30 cellular contexts compared by ENCODE assay signal in the genomic region with DNA sequence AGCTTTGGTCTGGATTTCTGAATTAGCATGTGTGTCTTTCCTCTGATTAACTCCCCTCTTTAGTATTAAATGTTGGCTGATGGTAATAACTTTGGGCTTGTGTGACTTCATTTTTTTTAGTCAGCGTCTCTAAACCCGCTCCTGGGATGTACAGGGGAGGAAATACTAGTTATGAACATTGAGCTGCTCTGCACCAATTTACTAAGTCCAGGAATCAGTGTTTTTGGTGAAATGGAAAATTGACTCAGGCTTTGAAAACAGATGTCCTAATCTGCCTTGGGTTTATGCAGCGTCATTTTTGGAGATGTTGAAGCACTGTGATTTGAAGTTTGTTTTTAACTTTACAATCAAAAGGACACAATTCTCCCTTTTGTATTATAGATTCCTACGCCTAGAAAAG. TPM values are rescaled to one million over a fixed set of nuclear protein-coding genes. Genes with fewer than 3 reads are reported as not detected.
DNase-seq lines count a peak whose midpoint lies in the region; ATAC-seq, FAIRE-seq and TF ChIP-seq lines count a peak whose summit lies in the region.
"Had no signal": no experiment of that assay in that cellular context is flagged by ENCODE, and none has a peak within 500 bp of the region (broad histone marks: within the 10 kb centered on the region; RNA-seq: fewer than 3 reads in every experiment).

No MANE protein-coding gene starts in this region.

- no peak for ATAC-seq in activated CD4-positive, alpha-beta T cell treated with anti-CD3 and anti-CD28 coated beads for 36 hours
- no peak for ATAC-seq in Panc1
- ATAC-seq in HG02840 (IDR thresholded peaks at IDR 0.05; ENCODE audit: low FRiP score, unreplicated experiment), result no peak
- ATAC-seq: foreskin keratinocyte, lower lobe of right lung had no signal

- no peak for TF ChIP-seq CTCF in Panc1 (IDR thresholded peaks at IDR 0.05)
- no peak for TF ChIP-seq CTCF in endodermal cell (conservative IDR thresholded peaks at IDR 0.05)
- TF ChIP-seq CTCF in progenitor cell of endocrine pancreas (IDR thresholded peaks at IDR 0.05; ENCODE audit: unreplicated experiment), result no peak
- no peak for TF ChIP-seq CTCF in ascending aorta (IDR thresholded peaks at IDR 0.05)

- H3K27ac Mint-ChIP-seq in activated CD4-positive, alpha-beta T cell treated with anti-CD3 and anti-CD28 coated beads for 36 hours, result peak overlapping the region; percentile 14
- H3K27ac Mint-ChIP-seq in endodermal cell (no peak overlapping the region), progenitor cell of endocrine pancreas (peak overlapping the region; percentile 26)

- peaks cover 27% of the 10 kb centered on the region for H3K4me1 Mint-ChIP-seq in activated CD4-positive, alpha-beta T cell treated with anti-CD3 and anti-CD28 coated beads for 36 hours
- peaks cover 9% of the 10 kb centered on the region for H3K4me1 Mint-ChIP-seq in endodermal cell
- peaks cover 7% of the 10 kb centered on the region for H3K4me1 Mint-ChIP-seq in progenitor cell of endocrine pancreas (ENCODE audit: low read depth)
- H3K4me1 Mint-ChIP-seq: H9 had no signal

- H3K4me3 ChIP-seq in Panc1 (ENCODE audit: low read depth in 2 of 2, low read length in 2 of 2) (no peak overlapping the region), endodermal cell (ENCODE audit: low read length) (no peak overlapping the region), ascending aorta (no peak overlapping the region)
- H3K4me3 ChIP-seq: lower lobe of right lung, Peyer's patch, sigmoid colon, thoracic aorta had no signal

- H3K4me1 ChIP-seq in Panc1 (ENCODE audit: control insufficient read depth, insufficient read depth, low read length) (no peaks in the 10 kb centered on the region), endodermal cell (ENCODE audit: control insufficient read depth, insufficient read depth, low read length) (no peaks in the 10 kb centered on the region), ascending aorta (no peaks in the 10 kb centered on the region)
- H3K4me1 ChIP-seq: foreskin keratinocyte, lower lobe of right lung, Peyer's patch had no signal

- peaks cover 5% of the 10 kb centered on the region for H3K36me3 Mint-ChIP-seq in activated CD4-positive, alpha-beta T cell treated with anti-CD3 and anti-CD28 coated beads for 36 hours (ENCODE audit: low read depth)
- H3K36me3 Mint-ChIP-seq in endodermal cell (ENCODE audit: low read depth) (peaks cover 9% of the 10 kb centered on the region), progenitor cell of endocrine pancreas (ENCODE audit: insufficient read depth) (peaks cover 2% of the 10 kb centered on the region)

- no peaks in the 10 kb centered on the region for H3K27me3 Mint-ChIP-seq in activated CD4-positive, alpha-beta T cell treated with anti-CD3 and anti-CD28 coated beads for 36 hours
- H3K27me3 Mint-ChIP-seq in endodermal cell (ENCODE audit: insufficient read depth), result no peaks in the 10 kb centered on the region
- H3K27me3 Mint-ChIP-seq in progenitor cell of endocrine pancreas, result no peaks in the 10 kb centered on the region
- H3K27me3 Mint-ChIP-seq: CD4-positive, alpha-beta memory T cell had no signal

- H3K9me3 Mint-ChIP-seq in activated CD4-positive, alpha-beta T cell treated with anti-CD3 and anti-CD28 coated beads for 36 hours (ENCODE audit: low read depth), result no peaks in the 10 kb centered on the region
- H3K9me3 Mint-ChIP-seq in endodermal cell (no peaks in the 10 kb centered on the region), progenitor cell of endocrine pancreas (ENCODE audit: low read depth) (no peaks in the 10 kb centered on the region)
- H3K9me3 Mint-ChIP-seq: CD4-positive, alpha-beta memory T cell; H9 had no signal

- H3K36me3 ChIP-seq in Panc1 (ENCODE audit: control insufficient read depth, insufficient read depth, low read length) (no peaks in the 10 kb centered on the region), endodermal cell (ENCODE audit: control insufficient read depth, insufficient read depth, low read length) (no peaks in the 10 kb centered on the region), ascending aorta (no peaks in the 10 kb centered on the region)
- H3K36me3 ChIP-seq: lower lobe of right lung, sigmoid colon, thoracic aorta had no signal

- no peak for DNase-seq in activated CD4-positive, alpha-beta T cell treated with anti-CD3 and anti-CD28 coated beads for 36 hours
- DNase-seq in activated CD4-positive, alpha-beta T cell treated with anti-CD3 and anti-CD28 coated beads for 1 hour, result no peak
- DNase-seq in Panc1 (ENCODE audit: low read depth, low spot score) (no peak), endodermal cell (no peak), progenitor cell of endocrine pancreas (ENCODE audit: low spot score, unreplicated experiment) (no peak), HTR-8/SVneo (ENCODE audit: insufficient read length, low spot score) (no peak), ascending aorta (ENCODE audit: low spot score in 2 of 2) (no peak)
- DNase-seq: activated CD4-positive, CD25-positive, alpha-beta regulatory T cell treated with anti-CD3 and anti-CD28 coated beads, Interleukin-2, amount 50 U/mL, for 72 hours; activated gamma-delta T cell treated with Interleukin-2 at 50 U/mL for 16 hours; activated T-cell treated with anti-CD3 and anti-CD28 coated beads for 4 hours; CD4-positive, alpha-beta memory T cell; DMS153; foreskin keratinocyte; H9; lower lobe of right lung; MM.1S; NCI-H2029 treated with DMSO at 0.1 percent for 48 hours; NCI-H226; NCI-H69; Peyer's patch; SHP77 treated with DMSO at 0.1 percent for 48 hours; sigmoid colon; stimulated activated CD4-positive, alpha-beta T cell treated with anti-CD3 and anti-CD28 coated beads, Interleukin-4, amount 100 ng/mL, for 4 hours; stimulated activated naive CD4-positive, alpha-beta T cell; T-helper 1 cell had no signal

- no peak for FAIRE-seq in HTR-8/SVneo (lab: Jason Lieb, UNC)
- FAIRE-seq: urothelium cell line had no signal

- no peaks in the 10 kb centered on the region for H3K9me3 ChIP-seq in Panc1 (ENCODE audit: control insufficient read depth, insufficient read depth, low read depth, low read length)
- no peaks in the 10 kb centered on the region for H3K9me3 ChIP-seq in endodermal cell (ENCODE audit: control insufficient read depth, low read length)
- no peaks in the 10 kb centered on the region for H3K9me3 ChIP-seq in ascending aorta
- H3K9me3 ChIP-seq: lower lobe of right lung, Peyer's patch, sigmoid colon, thoracic aorta had no signal

- intact Hi-C loops in activated CD4-positive, alpha-beta T cell treated with anti-CD3 and anti-CD28 coated beads for 36 hours (cut with DNase I, micrococcal nuclease), result no loop called here
- intact Hi-C loops in Panc1 (cut with micrococcal nuclease; ENCODE audit: unreplicated experiment) (no loop called here), ascending aorta (cut with DNase I) (no loop called here)

- CTCF ChIA-PET in activated CD4-positive, alpha-beta T cell treated with anti-CD3 and anti-CD28 coated beads for 36 hours (lab: Charles Lee), result interaction anchor here (0.5 to 1.1 kb wide), 3 partner anchors 24 to 1776 kb away, joined by 3 read pairs; partner anchors contain the start of gene DNAJC7
- CTCF ChIA-PET in Panc1 (lab: Charles Lee), result interaction anchor here (0.5 kb wide), 1 partner anchor 9 kb away, joined by 4 read pairs; no protein-coding TSS in a partner anchor

- POLR2A ChIA-PET in activated CD4-positive, alpha-beta T cell treated with anti-CD3 and anti-CD28 coated beads for 36 hours (lab: Charles Lee), result no interaction called here
- POLR2A ChIA-PET in Panc1 (lab: Charles Lee), result no interaction called here

- H3K27ac ChIP-seq in Panc1 (ENCODE audit: low read length) (no peak overlapping the region), endodermal cell (ENCODE audit: low read depth, low read length) (peak overlapping the region; percentile 14), ascending aorta (no peak overlapping the region)
- H3K27ac ChIP-seq: 22Rv1, foreskin keratinocyte, KMS-11, lower lobe of right lung, Peyer's patch, sigmoid colon, thoracic aorta had no signal

- TSS peak; percentile 58 for BruUV-seq in Panc1 (replicated peaks; lab: Mats Ljungman, UMichigan)

- H3K27me3 ChIP-seq in Panc1 (ENCODE audit: control insufficient read depth, insufficient read depth, low read length), result no peaks in the 10 kb centered on the region
- H3K27me3 ChIP-seq in endodermal cell (ENCODE audit: control insufficient read depth, insufficient read depth, low read length, poor library complexity, severe bottlenecking), result no peaks in the 10 kb centered on the region
- H3K27me3 ChIP-seq in ascending aorta, result no peaks in the 10 kb centered on the region
- H3K27me3 ChIP-seq: foreskin keratinocyte, Peyer's patch, sigmoid colon had no signal

- in situ Hi-C loops in Panc1 (cut with HindIII; ENCODE audit: low pct_unique_long_range_greater_than_20kb, low sequenced_read_pairs), result no loop called here

- 92 to 100% methylated on average over 2 to 4 of the region's 4 CpGs for WGBS in endodermal cell (ENCODE audit: insufficient coverage in 1 of 2, insufficient read length in 1 of 2), 2 experiments

- no peak overlapping the region for H3K4me3 Mint-ChIP-seq in activated CD4-positive, alpha-beta T cell treated with anti-CD3 and anti-CD28 coated beads for 36 hours
- H3K4me3 Mint-ChIP-seq in endodermal cell (no peak overlapping the region), progenitor cell of endocrine pancreas (ENCODE audit: low read depth) (no peak overlapping the region)
- H3K4me3 Mint-ChIP-seq: H9 had no signal

- no peak overlapping the region for H3K9ac ChIP-seq in endodermal cell (ENCODE audit: extremely low read depth, low read length, poor library complexity, severe bottlenecking)
- H3K9ac ChIP-seq: KMS-11 had no signal

RNA-seq across cellular contexts. Expression of gene WIPF2, which starts 22.3 kb away (rescaled TPM):
- total RNA-seq in activated CD4-positive, alpha-beta T cell treated with anti-CD3 and anti-CD28 coated beads for 36 hours, result 10 to 100 TPM; 18.4 to 23.6 TPM
- 45.9 TPM for total RNA-seq in Panc1 (2021; ENCODE audit: unreplicated experiment)
- 33.6 TPM for polyA plus RNA-seq in Panc1 (2012; ENCODE audit: insufficient read length)
- 10 to 100 TPM; 22.5 to 25.3 TPM for total RNA-seq in endodermal cell
- polyA plus RNA-seq in endodermal cell (2013, experiment 1 of 2), result 25.6 TPM
- 24.2 TPM for polyA plus RNA-seq in endodermal cell (2013, experiment 2 of 2)
- 37.5 and 38.2 TPM in 2 replicates for total RNA-seq in progenitor cell of endocrine pancreas
- total RNA-seq in ascending aorta, result 11.2 TPM

RNA-seq across cellular contexts. Expression of gene CDC6, which starts 46.2 kb away (rescaled TPM):
- 100 to 1,000 TPM; 105 to 171 TPM for total RNA-seq in activated CD4-positive, alpha-beta T cell treated with anti-CD3 and anti-CD28 coated beads for 36 hours
- total RNA-seq in Panc1 (2021; ENCODE audit: unreplicated experiment) (66.3 TPM), endodermal cell (10 to 100 TPM; 88.4 to 95.4 TPM), progenitor cell of endocrine pancreas (35.7 and 38.5 TPM in 2 replicates), ascending aorta (1.2 TPM)
- polyA plus RNA-seq in Panc1 (2012; ENCODE audit: insufficient read length), result 24.3 TPM
- 37.8 TPM for polyA plus RNA-seq in endodermal cell (2013, experiment 1 of 2)
- 33.8 TPM for polyA plus RNA-seq in endodermal cell (2013, experiment 2 of 2)

Comparison
In these comparisons a context has a peak if more than half of its experiments do, and no peak if none do; other contexts are left out.
1. RNA of gene CDC6, which starts 46.2 kb away (total RNA-seq): 105 to 171 TPM in activated CD4-positive, alpha-beta T cell treated with anti-CD3 and anti-CD28 coated beads for 36 hours, 88.4 to 95.4 TPM in endodermal cell, 66.3 TPM in Panc1 (single experiment) and 35.7 to 38.5 TPM in progenitor cell of endocrine pancreas; 1.2 TPM in ascending aorta (single experiment); every median in the first group is over 10 times any median in the second.